Comparison of ENCODE assay signal across 22 cellular contexts in genomic region chr13:59061621-59062020, GRCh38.
"Had no signal": no experiment of that assay in that cellular context is flagged by ENCODE, and none has a peak within 500 bp of the region (broad histone marks: within the 10 kb centered on the region; RNA-seq: fewer than 3 reads in every experiment).

No MANE protein-coding gene starts in this region.

- H3K27ac ChIP-seq: epithelial cell of prostate, esophagus muscularis mucosa, gastrocnemius medialis, left ventricle myocardium inferior, lower lobe of right lung, parathyroid adenoma, prostate gland, right lobe of liver, stomach, thoracic aorta had no signal

- H3K4me1 Mint-ChIP-seq: memory B cell; mesothelial cell of epicardium; natural killer cell; stimulated activated naive B cell treated with anti-CD40 and anti-IgM and Interleukin-4, amounts not matched to agents 10 μg/mL and 1 μg/mL and 100 μg/mL, for 72 hours had no signal

- H2AFZ ChIP-seq: parathyroid adenoma had no signal

- H3K79me2 ChIP-seq: parathyroid adenoma had no signal

- DNase-seq: effector memory CD4-positive, alpha-beta T cell; gastrocnemius medialis; glutamatergic neuron; left ventricle myocardium inferior; lower lobe of right lung; natural killer cell; stimulated activated CD4-positive, alpha-beta T cell treated with anti-CD3 and anti-CD28 coated beads, Interleukin-15, amount 100 ng/mL, for 24 hours; stimulated activated CD4-positive, alpha-beta T cell treated with anti-CD3 and anti-CD28 coated beads, Interleukin-2, amount 100 ng/mL, for 24 hours; stimulated activated CD4-positive, alpha-beta T cell treated with anti-CD3 and anti-CD28 coated beads, Interleukin-4, amount 100 ng/mL, for 4 hours; stimulated activated naive B cell treated with anti-CD40 and anti-IgM and Interleukin-4, amounts not matched to agents 10 μg/mL and 1 μg/mL and 100 μg/mL, for 72 hours; stomach; substantia nigra; trophoblast cell had no signal

- H3K4me3 ChIP-seq: esophagus muscularis mucosa, gastrocnemius medialis, left ventricle myocardium inferior, lower lobe of right lung, prostate gland, right lobe of liver, stomach, thoracic aorta had no signal

- H3K27me3 Mint-ChIP-seq: memory B cell; stimulated activated naive B cell treated with anti-CD40 and anti-IgM and Interleukin-4, amounts not matched to agents 10 μg/mL and 1 μg/mL and 100 μg/mL, for 72 hours had no signal

- H3K9ac ChIP-seq: parathyroid adenoma had no signal

- ATAC-seq: gastrocnemius medialis; lower lobe of right lung; natural killer cell; stimulated activated naive B cell treated with anti-CD40 and anti-IgM and Interleukin-4, amounts not matched to agents 10 μg/mL and 1 μg/mL and 100 μg/mL, for 72 hours had no signal

- H3K9me3 ChIP-seq: esophagus muscularis mucosa, gastrocnemius medialis, left ventricle myocardium inferior, lower lobe of right lung, prostate gland, right lobe of liver, stomach, thoracic aorta had no signal

- H3K36me3 ChIP-seq: esophagus muscularis mucosa, gastrocnemius medialis, left ventricle myocardium inferior, lower lobe of right lung, prostate gland, right lobe of liver, stomach, thoracic aorta had no signal

- H3K4me3 Mint-ChIP-seq: memory B cell; mesothelial cell of epicardium; natural killer cell; stimulated activated naive B cell treated with anti-CD40 and anti-IgM and Interleukin-4, amounts not matched to agents 10 μg/mL and 1 μg/mL and 100 μg/mL, for 72 hours had no signal

- FAIRE-seq: keratinocyte had no signal

- H3K9me3 Mint-ChIP-seq: memory B cell, mesothelial cell of epicardium had no signal

- H3K27me3 ChIP-seq: esophagus muscularis mucosa, gastrocnemius medialis, right lobe of liver, stomach had no signal

- H3K36me3 Mint-ChIP-seq: memory B cell; mesothelial cell of epicardium; natural killer cell; stimulated activated naive B cell treated with anti-CD40 and anti-IgM and Interleukin-4, amounts not matched to agents 10 μg/mL and 1 μg/mL and 100 μg/mL, for 72 hours had no signal

- H3K4me1 ChIP-seq: esophagus muscularis mucosa, gastrocnemius medialis, left ventricle myocardium inferior, lower lobe of right lung, parathyroid adenoma, prostate gland, right lobe of liver, stomach had no signal

- H3K27ac Mint-ChIP-seq: memory B cell; mesothelial cell of epicardium; natural killer cell; stimulated activated naive B cell treated with anti-CD40 and anti-IgM and Interleukin-4, amounts not matched to agents 10 μg/mL and 1 μg/mL and 100 μg/mL, for 72 hours had no signal
